8 cellular contexts compared by ENCODE assay signal in the genomic region with DNA sequence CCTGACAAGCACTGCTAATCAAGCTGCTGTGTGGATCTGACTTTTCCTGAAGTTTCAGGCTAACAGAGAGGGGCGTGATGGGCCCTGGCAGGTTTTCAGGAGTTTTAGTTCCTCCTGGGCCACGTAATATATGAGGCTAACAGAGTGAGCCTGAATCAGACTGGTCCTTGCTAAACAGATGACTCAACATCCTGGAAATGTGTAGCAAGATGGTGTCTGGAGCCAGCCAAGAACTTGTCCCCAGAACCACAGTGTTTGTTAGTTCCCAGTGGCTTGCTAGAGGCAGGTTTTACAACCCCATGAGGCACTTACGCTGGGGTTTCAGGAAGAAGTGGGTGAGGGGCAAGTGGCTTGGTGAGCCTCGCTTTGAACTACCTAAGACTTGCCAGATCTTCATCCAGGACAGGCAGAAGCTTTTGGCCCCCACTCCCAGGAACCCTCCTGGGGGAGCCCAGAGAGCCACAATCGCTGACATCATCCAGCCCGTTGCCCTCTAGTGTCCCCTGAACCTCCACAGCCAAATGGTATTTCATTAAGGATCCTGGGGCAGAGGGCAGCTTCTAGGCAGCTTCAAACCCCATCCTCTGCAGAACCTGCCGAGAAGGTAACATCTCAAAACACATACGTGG. TPM values are rescaled to one million over a fixed set of nuclear protein-coding genes. Genes with fewer than 3 reads are reported as not detected.
DNase-seq lines count a peak whose midpoint lies in the region; ATAC-seq and TF ChIP-seq lines count a peak whose summit lies in the region.

No MANE protein-coding gene starts in this region.

- H3K36me3 ChIP-seq in naive thymus-derived CD4-positive, alpha-beta T cell (ENCODE audit: control insufficient read depth in 2 of 3, insufficient read depth in 3 of 3, low read length in 3 of 3), result no peaks in the 10 kb centered on the region

- peak; percentile 90 for ATAC-seq in naive thymus-derived CD4-positive, alpha-beta T cell
- ATAC-seq in HG03469 (IDR thresholded peaks at IDR 0.05; ENCODE audit: unreplicated experiment) (no peak), HG02840 (IDR thresholded peaks at IDR 0.05; ENCODE audit: low FRiP score, unreplicated experiment) (no peak)

- no peaks in the 10 kb centered on the region for H3K9me3 ChIP-seq in naive thymus-derived CD4-positive, alpha-beta T cell (ENCODE audit: control insufficient read depth in 2 of 3, low read length in 3 of 3)

- peak; percentile 34 for DNase-seq in activated CD4-positive, alpha-beta T cell treated with anti-CD3 and anti-CD28 coated beads for 48 hours
- no peak for DNase-seq in activated CD4-positive, alpha-beta T cell treated with anti-CD3 and anti-CD28 coated beads, Interleukin-2, amount 50 U/mL, for 4 hours
- DNase-seq in SIG-M5 treated with dmso at 0.1 percent for 504 hours (lab: John Stamatoyannopoulos, UW; ENCODE audit: unreplicated experiment) (peak; percentile 99), epithelial cell of proximal tubule (ENCODE audit: low read depth) (peak; percentile 75), progenitor cell of endocrine pancreas (ENCODE audit: low spot score, unreplicated experiment) (no peak)
- DNase-seq in naive thymus-derived CD4-positive, alpha-beta T cell, result no peak

- H3K27me3 Mint-ChIP-seq in naive thymus-derived CD4-positive, alpha-beta T cell, result peaks cover 0 to 29% (median 19%) of the 10 kb centered on the region in 5 donors
- peaks cover 26% of the 10 kb centered on the region for H3K27me3 Mint-ChIP-seq in progenitor cell of endocrine pancreas

- no peak overlapping the region for H3K27ac ChIP-seq in naive thymus-derived CD4-positive, alpha-beta T cell (ENCODE audit: low read depth, low read length)

- intact Hi-C loops in naive thymus-derived CD4-positive, alpha-beta T cell (cut with micrococcal nuclease), result no loop called here

- H3K4me3 Mint-ChIP-seq in naive thymus-derived CD4-positive, alpha-beta T cell, result peak overlapping the region in 1 of 10 donors; percentile 69
- no peak overlapping the region for H3K4me3 Mint-ChIP-seq in progenitor cell of endocrine pancreas (ENCODE audit: low read depth)

- H3K36me3 Mint-ChIP-seq in naive thymus-derived CD4-positive, alpha-beta T cell, result peaks cover 0 to 2% (median 0%) of the 10 kb centered on the region in 5 donors
- no peaks in the 10 kb centered on the region for H3K36me3 Mint-ChIP-seq in progenitor cell of endocrine pancreas (ENCODE audit: insufficient read depth)

- peaks cover 0 to 28% (median 0%) of the 10 kb centered on the region in 7 donors for H3K4me1 Mint-ChIP-seq in naive thymus-derived CD4-positive, alpha-beta T cell
- H3K4me1 Mint-ChIP-seq in progenitor cell of endocrine pancreas (ENCODE audit: low read depth), result peaks cover 12% of the 10 kb centered on the region

- H3K27ac Mint-ChIP-seq in naive thymus-derived CD4-positive, alpha-beta T cell, result peak overlapping the region in 1 of 9 donors; percentile 80
- H3K27ac Mint-ChIP-seq in progenitor cell of endocrine pancreas, result no peak overlapping the region

- CTCF ChIA-PET in naive thymus-derived CD4-positive, alpha-beta T cell (lab: Charles Lee), result no interaction called here

- H3K27me3 ChIP-seq in naive thymus-derived CD4-positive, alpha-beta T cell (ENCODE audit: control insufficient read depth in 2 of 2, insufficient read depth in 2 of 2, low read length in 2 of 2), result no peaks in the 10 kb centered on the region

- POLR2A ChIA-PET in naive thymus-derived CD4-positive, alpha-beta T cell (lab: Charles Lee), result no interaction called here

- H3K4me1 ChIP-seq in naive thymus-derived CD4-positive, alpha-beta T cell (ENCODE audit: control insufficient read depth in 2 of 2, insufficient read depth in 2 of 2, low read length in 2 of 2), result no peaks in the 10 kb centered on the region

- H3K9me3 Mint-ChIP-seq in naive thymus-derived CD4-positive, alpha-beta T cell, result peaks cover 0 to 1% (median 0%) of the 10 kb centered on the region in 11 donors
- H3K9me3 Mint-ChIP-seq in progenitor cell of endocrine pancreas (ENCODE audit: low read depth), result no peaks in the 10 kb centered on the region

- TF ChIP-seq CTCF in epithelial cell of proximal tubule (conservative IDR thresholded peaks at IDR 0.05; ENCODE audit: low read depth, low read length) (no peak), progenitor cell of endocrine pancreas (IDR thresholded peaks at IDR 0.05; ENCODE audit: unreplicated experiment) (no peak)

- peak overlapping the region; percentile 41 for H3K4me3 ChIP-seq in epithelial cell of proximal tubule (ENCODE audit: low read depth, low read length)
- H3K4me3 ChIP-seq in naive thymus-derived CD4-positive, alpha-beta T cell (ENCODE audit: low read length), result no peak overlapping the region

RNA-seq across cellular contexts. Expression of a gene that starts 15.9 kb away (rescaled TPM):
- total RNA-seq in epithelial cell of proximal tubule (2.7 and 13.2 TPM in 2 replicates), progenitor cell of endocrine pancreas (7.4 and 7.6 TPM in 2 replicates)
- total RNA-seq in naive thymus-derived CD4-positive, alpha-beta T cell, result under 1 TPM in 1 of 5 experiments, not detected in 4; 0.10 TPM
- polyA plus RNA-seq in naive thymus-derived CD4-positive, alpha-beta T cell, result not detected

RNA-seq across cellular contexts. Expression of a gene that starts 55.7 kb away (rescaled TPM):
- total RNA-seq in epithelial cell of proximal tubule (35.2 and 35.3 TPM in 2 replicates), progenitor cell of endocrine pancreas (26.0 and 28.6 TPM in 2 replicates)
- total RNA-seq in naive thymus-derived CD4-positive, alpha-beta T cell, result 10 to 100 TPM; 18.6 to 43.7 (median 34.1) TPM
- 10 to 100 TPM in 1 of 2 donors, 1 to 10 TPM in 1; 8.0 to 21.1 TPM for polyA plus RNA-seq in naive thymus-derived CD4-positive, alpha-beta T cell

Comparison
In these comparisons a context has a peak if more than half of its experiments do, and no peak if none do; other contexts are left out.
1. DNase-seq: peak in activated CD4-positive, alpha-beta T cell treated with anti-CD3 and anti-CD28 coated beads for 48 hours (single experiment), SIG-M5 treated with dmso at 0.1 percent for 504 hours (single experiment) and epithelial cell of proximal tubule (single experiment); none in activated CD4-positive, alpha-beta T cell treated with anti-CD3 and anti-CD28 coated beads, Interleukin-2, amount 50 U/mL, for 4 hours (0 of 2), naive thymus-derived CD4-positive, alpha-beta T cell (0 of 9) and progenitor cell of endocrine pancreas (single experiment).